Comparison of ENCODE assay signal across 22 cellular contexts in genomic region chr5:3656803-3657202, GRCh38.
"Had no signal": no experiment of that assay in that cellular context is flagged by ENCODE, and none has a peak within 500 bp of the region (broad histone marks: within the 10 kb centered on the region; RNA-seq: fewer than 3 reads in every experiment).

No MANE protein-coding gene starts in this region.

- H3K27me3 ChIP-seq: SJSA1 had no signal

- H3K36me3 ChIP-seq: MG63, SJSA1 had no signal

- H3K4me3 ChIP-seq: MG63, SJSA1, SK-N-MC had no signal

- DNase-seq: IMR-90, Karpas-422, KG1, MG63, NCI-H1092, NCI-H1105 treated with DMSO at 0.1 percent for 48 hours, NCI-H1417 treated with DMSO at 0.1 percent for 48 hours, NCI-H146, NCI-H187, NCI-H2029, NCI-H2081 treated with DMSO at 0.1 percent for 48 hours, NCI-H226, NCI-H446, NCI-H510A, NCI-H69, NCI-H774, PC-3, Right ventricle myocardium superior, SIG-M5 had no signal

- H3K27ac ChIP-seq: RWPE1, SJSA1, SK-N-MC had no signal

- H3K4me1 ChIP-seq: SJSA1 had no signal

- H3K9me3 ChIP-seq: MG63 had no signal
